Comparison of ENCODE assay signal across 19 cellular contexts in genomic region chr4:8906668-8906970, GRCh38. TPM values are rescaled to one million over a fixed set of nuclear protein-coding genes. Genes with fewer than 3 reads are reported as not detected.
"Had no signal": no experiment of that assay in that cellular context is flagged by ENCODE, and none has a peak within 500 bp of the region (broad histone marks: within the 10 kb centered on the region; RNA-seq: fewer than 3 reads in every experiment).

No MANE protein-coding gene starts in this region.

- DNase-seq: amygdala; effector CD8-positive, alpha-beta T cell; immature natural killer cell; midbrain; stimulated activated CD4-positive, alpha-beta T cell treated with anti-CD3 and anti-CD28 coated beads, Interleukin-15, amount 100 ng/mL, for 24 hours; stimulated activated CD4-positive, alpha-beta T cell treated with anti-CD3 and anti-CD28 coated beads, Interleukin-4, amount 100 ng/mL, for 1 hour; stimulated activated naive B cell treated with anti-CD40 and anti-IgM and Interleukin-4, amounts not matched to agents 10 μg/mL and 1 μg/mL and 100 μg/mL, for 72 hours had no signal

- H3K36me3 Mint-ChIP-seq: immature natural killer cell; stimulated activated naive B cell treated with anti-CD40 and anti-IgM and Interleukin-4, amounts not matched to agents 10 μg/mL and 1 μg/mL and 100 μg/mL, for 72 hours had no signal

- ATAC-seq: activated naive CD4-positive, alpha-beta T cell treated with anti-CD3 and anti-CD28 coated beads, Interleukin-2, amount 50 U/mL, for 72 hours; activated T-helper 17 cell treated with anti-CD3 and anti-CD28 coated beads, Interleukin-2, amount 50 U/mL, for 72 hours; body of pancreas; stimulated activated naive B cell treated with anti-CD40 and anti-IgM and Interleukin-4, amounts not matched to agents 10 μg/mL and 1 μg/mL and 100 μg/mL, for 72 hours had no signal

- H3K27me3 Mint-ChIP-seq: central memory CD8-positive, alpha-beta T cell; stimulated activated naive B cell treated with anti-CD40 and anti-IgM and Interleukin-4, amounts not matched to agents 10 μg/mL and 1 μg/mL and 100 μg/mL, for 72 hours had no signal

- H3K27ac Mint-ChIP-seq: activated naive CD4-positive, alpha-beta T cell treated with anti-CD3 and anti-CD28 coated beads, Interleukin-2, amount 50 U/mL, for 72 hours; activated T-helper 17 cell treated with anti-CD3 and anti-CD28 coated beads, Interleukin-2, amount 50 U/mL, for 72 hours; immature natural killer cell; stimulated activated naive B cell treated with anti-CD40 and anti-IgM and Interleukin-4, amounts not matched to agents 10 μg/mL and 1 μg/mL and 100 μg/mL, for 72 hours had no signal

- H3K4me3 Mint-ChIP-seq: activated T-helper 17 cell treated with anti-CD3 and anti-CD28 coated beads, Interleukin-2, amount 50 U/mL, for 72 hours; central memory CD8-positive, alpha-beta T cell; immature natural killer cell; stimulated activated naive B cell treated with anti-CD40 and anti-IgM and Interleukin-4, amounts not matched to agents 10 μg/mL and 1 μg/mL and 100 μg/mL, for 72 hours had no signal

- H3K4me1 Mint-ChIP-seq: activated T-helper 17 cell treated with anti-CD3 and anti-CD28 coated beads, Interleukin-2, amount 50 U/mL, for 72 hours; central memory CD8-positive, alpha-beta T cell; immature natural killer cell; stimulated activated naive B cell treated with anti-CD40 and anti-IgM and Interleukin-4, amounts not matched to agents 10 μg/mL and 1 μg/mL and 100 μg/mL, for 72 hours had no signal

RNA-seq across cellular contexts. Expression of gene HMX1, which starts 35.0 kb away (rescaled TPM):
- total RNA-seq: activated CD8-positive, alpha-beta memory T cell treated with anti-CD3 and anti-CD28 coated beads for 36 hours; activated naive CD4-positive, alpha-beta T cell treated with anti-CD3 and anti-CD28 coated beads, Interleukin-2, amount 50 U/mL, for 72 hours; activated T-helper 17 cell treated with anti-CD3 and anti-CD28 coated beads, Interleukin-2, amount 50 U/mL, for 72 hours; body of pancreas; frontal cortex; lung microvascular endothelial cell; myocyte; renal cortical epithelial cell; skeletal muscle tissue; T-helper 2 cell treated with Interferon-gamma antibody and Interleukin-4, amounts not matched to agents 100 ng/mL and 5 ng/mL, for 36 hours; vagina had no signal
